17 cellular contexts compared by ENCODE assay signal in genomic region chr14:94600148-94600545, GRCh38. TPM values are rescaled to one million over a fixed set of nuclear protein-coding genes. Genes with fewer than 3 reads are reported as not detected.
DNase-seq lines count a peak whose midpoint lies in the region; ATAC-seq, FAIRE-seq and TF ChIP-seq lines count a peak whose summit lies in the region.
"Had no signal": no experiment of that assay in that cellular context is flagged by ENCODE, and none has a peak within 500 bp of the region (broad histone marks: within the 10 kb centered on the region; RNA-seq: fewer than 3 reads in every experiment).

No MANE protein-coding gene starts in this region.

- peaks cover 5% of the 10 kb centered on the region for H3K27me3 Mint-ChIP-seq in progenitor cell of endocrine pancreas

- 80 to 84% methylated on average over 11 of the region's 11 CpGs for WGBS in heart right ventricle, 2 donors
- WGBS in gastroesophageal sphincter (ENCODE audit: low coverage in 1 of 2), 2 donors, result 71% methylated on average over 4 of the region's 11 CpGs; no CpG with 5 or more reads in 1 of the 2 donors

- no peaks in the 10 kb centered on the region for H3K36me3 Mint-ChIP-seq in progenitor cell of endocrine pancreas (ENCODE audit: insufficient read depth)
- H3K36me3 Mint-ChIP-seq: CD4-positive, alpha-beta memory T cell had no signal

- TF ChIP-seq EP300 in gastroesophageal sphincter (IDR thresholded peaks at IDR 0.05), result no peak

- TF ChIP-seq CTCF in heart right ventricle (IDR thresholded peaks at IDR 0.05), result no peak
- no peak for TF ChIP-seq CTCF in gastroesophageal sphincter (IDR thresholded peaks at IDR 0.05)
- TF ChIP-seq CTCF in progenitor cell of endocrine pancreas (IDR thresholded peaks at IDR 0.05; ENCODE audit: unreplicated experiment), result no peak

- H3K36me3 ChIP-seq in heart right ventricle (no peaks in the 10 kb centered on the region), gastroesophageal sphincter (no peaks in the 10 kb centered on the region)

- H3K4me1 Mint-ChIP-seq in progenitor cell of endocrine pancreas (ENCODE audit: low read depth), result peaks cover 51% of the 10 kb centered on the region
- H3K4me1 Mint-ChIP-seq: CD4-positive, alpha-beta memory T cell had no signal

- H3K27ac Mint-ChIP-seq in progenitor cell of endocrine pancreas, result peak overlapping the region; percentile 99
- H3K27ac Mint-ChIP-seq: activated T-cell treated with anti-CD3 and anti-CD28 coated beads, Interleukin-2, amount 50 U/mL, for 24 hours; T-helper 2 cell treated with Interferon-gamma antibody and Interleukin-4, amounts not matched to agents 5 μg/mL and 100 μg/mL, for 36 hours had no signal

- peaks cover 4% of the 10 kb centered on the region for H3K9me3 Mint-ChIP-seq in progenitor cell of endocrine pancreas (ENCODE audit: low read depth)
- H3K9me3 Mint-ChIP-seq: activated T-cell treated with anti-CD3 and anti-CD28 coated beads, Interleukin-2, amount 50 U/mL, for 24 hours; CD4-positive, alpha-beta memory T cell; T-helper 2 cell treated with Interferon-gamma antibody and Interleukin-4, amounts not matched to agents 5 μg/mL and 100 μg/mL, for 36 hours had no signal

- peak; percentile 44 for FAIRE-seq in urothelium cell line (lab: Jason Lieb, UNC)
- FAIRE-seq: GM12878 had no signal

- ATAC-seq in heart right ventricle, result no peak
- ATAC-seq in left ventricle myocardium superior, result no peak
- ATAC-seq in gastroesophageal sphincter, result no peak
- no peak for ATAC-seq in HG02884 (IDR thresholded peaks at IDR 0.05; ENCODE audit: unreplicated experiment)
- ATAC-seq: GM12878 had no signal

- H3K4me3 Mint-ChIP-seq in progenitor cell of endocrine pancreas (ENCODE audit: low read depth), result no peak overlapping the region
- H3K4me3 Mint-ChIP-seq: activated T-cell treated with anti-CD3 and anti-CD28 coated beads, Interleukin-2, amount 50 U/mL, for 24 hours; CD4-positive, alpha-beta memory T cell; T-helper 2 cell treated with Interferon-gamma antibody and Interleukin-4, amounts not matched to agents 5 μg/mL and 100 μg/mL, for 36 hours had no signal

- H3K27ac ChIP-seq in heart right ventricle (peak overlapping the region in 8 of 10 donors; percentile 44 to 77 (median 64)), gastroesophageal sphincter (peak overlapping the region in 3 of 4 donors; percentile 68 to 74 (median 72))

- no peak for DNase-seq in heart right ventricle
- no peak for DNase-seq in left ventricle myocardium superior
- DNase-seq in progenitor cell of endocrine pancreas (ENCODE audit: low spot score, unreplicated experiment), result no peak
- no peak for DNase-seq in urothelium cell line (ENCODE audit: low spot score)
- DNase-seq in germinal center (ENCODE audit: low spot score), result no peak
- DNase-seq in GM03348 (ENCODE audit: low spot score), result no peak
- DNase-seq: 8988T; activated CD4-positive, alpha-beta T cell treated with anti-CD3 and anti-CD28 coated beads for 48 hours; activated T-cell treated with anti-CD3 and anti-CD28 coated beads, Interleukin-2, amount 50 U/mL, for 24 hours; CD4-positive, alpha-beta memory T cell; SHP77 had no signal

- intact Hi-C loops in heart right ventricle (cut with DNase I), result no loop called here
- intact Hi-C loops in left ventricle myocardium superior (cut with micrococcal nuclease), result no loop called here

- H3K4me1 ChIP-seq in heart right ventricle (peaks cover 4 to 43% (median 29%) of the 10 kb centered on the region in 9 donors), gastroesophageal sphincter (peaks cover 0 to 46% (median 21%) of the 10 kb centered on the region in 3 donors)

- no peak for TF ChIP-seq POLR2A in gastroesophageal sphincter (IDR thresholded peaks at IDR 0.05)

- H3K9me3 ChIP-seq in heart right ventricle (no peaks in the 10 kb centered on the region), gastroesophageal sphincter (no peaks in the 10 kb centered on the region)

- H3K4me3 ChIP-seq in heart right ventricle (no peak overlapping the region), gastroesophageal sphincter (no peak overlapping the region)
- H3K4me3 ChIP-seq: GM12878 had no signal

- H3K27me3 ChIP-seq in heart right ventricle (no peaks in the 10 kb centered on the region), gastroesophageal sphincter (no peaks in the 10 kb centered on the region)

RNA-seq across cellular contexts. Expression of gene SERPINA3, which starts 12.0 kb away (rescaled TPM):
- total RNA-seq in heart right ventricle, result 100 to 1,000 TPM in 1 of 10 donors, 10 to 100 TPM in 3, 1 to 10 TPM in 6; 1.0 to 163 (median 6.3) TPM
- polyA plus RNA-seq in heart right ventricle, result 100 to 1,000 TPM in 1 of 2 donors, 10 to 100 TPM in 1; 28.2 to 408 TPM
- 63.5 TPM for total RNA-seq in left ventricle myocardium superior
- total RNA-seq in gastroesophageal sphincter, result 100 to 1,000 TPM in 3 of 4 donors, 10 to 100 TPM in 1; 58.4 to 263 (median 215) TPM
- 5.2 and 8.0 TPM in 2 replicates for total RNA-seq in progenitor cell of endocrine pancreas
- total RNA-seq: CD4-positive, alpha-beta memory T cell had no signal
- polyA plus RNA-seq: CD4-positive, alpha-beta memory T cell; GM12878 had no signal

RNA-seq across cellular contexts. Expression of gene SERPINA5, which starts 18.9 kb away (rescaled TPM):
- total RNA-seq in heart right ventricle (1 to 10 TPM in 5 of 10 donors, under 1 TPM in 5; 0.28 to 3.9 (median 0.98) TPM), left ventricle myocardium superior (4.0 TPM), gastroesophageal sphincter (1 to 10 TPM; 2.3 to 8.4 (median 3.7) TPM), progenitor cell of endocrine pancreas (37.7 and 39.5 TPM in 2 replicates)
- polyA plus RNA-seq in heart right ventricle, result 1 to 10 TPM; 2.0 to 4.9 TPM
- total RNA-seq: CD4-positive, alpha-beta memory T cell had no signal
- polyA plus RNA-seq: CD4-positive, alpha-beta memory T cell; GM12878 had no signal

RNA-seq across cellular contexts. Expression of gene SERPINA4, which starts 38.9 kb away (rescaled TPM):
- total RNA-seq in heart right ventricle, result not detected
- not detected for polyA plus RNA-seq in heart right ventricle
- not detected for total RNA-seq in left ventricle myocardium superior
- total RNA-seq in gastroesophageal sphincter, result not detected
- total RNA-seq in progenitor cell of endocrine pancreas, result 5.9 and 7.3 TPM in 2 replicates
- total RNA-seq: CD4-positive, alpha-beta memory T cell; cerebellum had no signal
- polyA plus RNA-seq: CD4-positive, alpha-beta memory T cell; esophagus; GM12878 had no signal
